19 cellular contexts compared by ENCODE assay signal in genomic region chr6:129586815-129587214, GRCh38.
"Had no signal": no experiment of that assay in that cellular context is flagged by ENCODE, and none has a peak within 500 bp of the region (broad histone marks: within the 10 kb centered on the region; RNA-seq: fewer than 3 reads in every experiment).

No MANE protein-coding gene starts in this region.

- H3K27me3 ChIP-seq: dorsolateral prefrontal cortex, hepatocyte, sigmoid colon, stomach, transverse colon had no signal

- H3K4me3 ChIP-seq: coronary artery, dorsolateral prefrontal cortex, hepatocyte, left ventricle myocardium inferior, lower lobe of right lung, sigmoid colon, skin epidermis, stomach, thoracic aorta, transverse colon had no signal

- H3K9me3 ChIP-seq: left ventricle myocardium inferior, lower lobe of right lung, sigmoid colon, stomach, thoracic aorta, transverse colon had no signal

- H3K79me2 ChIP-seq: hepatocyte had no signal

- H3K27ac ChIP-seq: coronary artery, dorsolateral prefrontal cortex, hepatocyte, left ventricle myocardium inferior, lower lobe of right lung, sigmoid colon, skin epidermis, stomach, thoracic aorta, transverse colon had no signal

- H3K36me3 ChIP-seq: sigmoid colon, thoracic aorta, transverse colon had no signal

- H2AFZ ChIP-seq: hepatocyte had no signal

- DNase-seq: dorsolateral prefrontal cortex; effector CD8-positive, alpha-beta T cell; foreskin melanocyte; head of caudate nucleus; kidney; left cardiac atrium; left ventricle myocardium inferior; lower lobe of right lung; natural killer cell; posterior cingulate gyrus; sigmoid colon; stimulated activated naive CD4-positive, alpha-beta T cell; stomach; substantia nigra; transverse colon had no signal

- H3K4me1 ChIP-seq: left ventricle myocardium inferior, lower lobe of right lung, transverse colon had no signal
